14 cellular contexts compared by ENCODE assay signal in the genomic region with DNA sequence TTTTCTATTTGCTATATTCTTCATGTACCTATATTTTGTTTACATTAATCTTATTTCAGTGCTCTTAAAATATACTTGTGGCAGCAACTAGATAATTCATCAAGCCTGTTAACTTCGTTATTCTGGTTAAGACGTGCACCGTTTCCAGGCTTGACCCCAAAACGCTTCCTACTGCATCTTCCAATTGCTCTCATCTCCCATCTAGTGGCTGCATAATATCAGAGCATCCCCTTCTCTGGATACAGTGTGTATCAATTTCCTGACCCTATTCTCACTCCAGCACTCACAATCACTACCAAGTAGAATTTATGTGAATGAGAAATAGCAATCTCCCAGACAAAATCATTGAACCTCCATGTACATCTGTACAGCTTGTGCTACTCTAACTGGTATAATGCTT.
DNase-seq lines count a peak whose midpoint lies in the region; ATAC-seq and TF ChIP-seq lines count a peak whose summit lies in the region.
"Had no signal": no experiment of that assay in that cellular context is flagged by ENCODE, and none has a peak within 500 bp of the region (broad histone marks: within the 10 kb centered on the region; RNA-seq: fewer than 3 reads in every experiment).

No MANE protein-coding gene starts in this region.

- intact Hi-C loops in Calu3 (cut with micrococcal nuclease; ENCODE audit: unreplicated experiment) (no loop called here), IMR-90 (cut with micrococcal nuclease) (no loop called here)

- no peak overlapping the region for H4K91ac ChIP-seq in IMR-90 (ENCODE audit: insufficient read depth, low read depth, low read length)

- TF ChIP-seq CTCF in Calu3 (IDR thresholded peaks at IDR 0.05; ENCODE audit: unreplicated experiment) (peak; percentile 34), IMR-90 (conservative IDR thresholded peaks at IDR 0.05; ENCODE audit: low read depth, low read length) (no peak), astrocyte of the spinal cord (IDR thresholded peaks at IDR 0.05; ENCODE audit: low read depth, low read length) (peak; percentile 46), GM13976 (IDR thresholded peaks at IDR 0.05; ENCODE audit: borderline replicate concordance, control extremely low read depth, extremely low read depth, insufficient read depth, missing control alignments) (no peak)

- no TSS peak for BruUV-seq in Calu3 (replicated peaks; lab: Mats Ljungman, UMichigan)
- BruUV-seq in IMR-90 (replicated peaks; lab: Mats Ljungman, UMichigan): no TSS peak

- WGBS in IMR-90 (ENCODE audit: extremely low coverage in 2 of 2, insufficient read length in 1 of 2), 2 experiments: no CpG with 5 or more reads among the region's 4 CpGs

- no peak overlapping the region for H3K18ac ChIP-seq in IMR-90 (ENCODE audit: low read depth, low read length)

- in situ Hi-C loops in IMR-90 (cut with MboI; ENCODE audit: low sequenced_read_pairs): no loop called here
- in situ Hi-C loops in astrocyte of the spinal cord (cut with HindIII; ENCODE audit: low sequenced_read_pairs): no loop called here
- in situ Hi-C loops in GM13976 (cut with MboI; ENCODE audit: low sequenced_read_pairs, unreplicated experiment): no loop called here

- no peaks in the 10 kb centered on the region for H3K9me3 Mint-ChIP-seq in Calu3 (ENCODE audit: low read depth, unreplicated experiment)

- CTCF ChIA-PET in Calu3 (lab: Charles Lee): no interaction called here
- CTCF ChIA-PET in IMR-90 (lab: Yijun Ruan, JAX): no interaction called here

- H3K36me3 Mint-ChIP-seq in Calu3 (ENCODE audit: insufficient read depth, unreplicated experiment): no peaks in the 10 kb centered on the region
- H3K36me3 Mint-ChIP-seq: activated CD8-positive, alpha-beta memory T cell treated with anti-CD3 and anti-CD28 coated beads, Interleukin-2, amount 10 ng/mL, durations not matched to agents 7 days and 5 days had no signal

- no peak overlapping the region for H2BK120ac ChIP-seq in IMR-90 (ENCODE audit: low read depth, low read length)

- TF ChIP-seq POLR2A in IMR-90 (IDR thresholded peaks at IDR 0.05; ENCODE audit: low read depth, low read length): no peak

- H3K14ac ChIP-seq in IMR-90 (replicated peaks; ENCODE audit: low read depth, low read length): no peak overlapping the region

- H3K79me1 ChIP-seq in IMR-90 (ENCODE audit: low read depth in 1 of 2, low read length in 2 of 2): no peaks in the 10 kb centered on the region

- H3K27ac Mint-ChIP-seq in Calu3 (ENCODE audit: unreplicated experiment): no peak overlapping the region
- H3K27ac Mint-ChIP-seq: activated CD8-positive, alpha-beta memory T cell treated with anti-CD3 and anti-CD28 coated beads, Interleukin-2, amount 10 ng/mL, durations not matched to agents 7 days and 5 days had no signal

- H3K56ac ChIP-seq in IMR-90 (ENCODE audit: extremely low read depth, insufficient read depth, low read length): no peak overlapping the region

- no peak overlapping the region for H2AK9ac ChIP-seq in IMR-90 (replicated peaks; ENCODE audit: low read depth, low read length, poor library complexity)

- TF ChIP-seq RAD21 in IMR-90 (IDR thresholded peaks at IDR 0.05; ENCODE audit: low read length): 0 out of 2 replicates have a peak, but pooled peaks have one; percentile 24

- H3K27me3 ChIP-seq in IMR-90 (ENCODE audit: control insufficient read depth, insufficient read depth, low read length): no peaks in the 10 kb centered on the region
- H3K27me3 ChIP-seq: vagina had no signal

- no peaks in the 10 kb centered on the region for H3K4me1 Mint-ChIP-seq in Calu3 (ENCODE audit: low read depth, unreplicated experiment)
- H3K4me1 Mint-ChIP-seq: activated CD8-positive, alpha-beta memory T cell treated with anti-CD3 and anti-CD28 coated beads, Interleukin-2, amount 10 ng/mL, durations not matched to agents 7 days and 5 days had no signal

- no peak overlapping the region for H3K4me3 Mint-ChIP-seq in Calu3 (ENCODE audit: low read depth, unreplicated experiment)
- H3K4me3 Mint-ChIP-seq: activated CD8-positive, alpha-beta memory T cell treated with anti-CD3 and anti-CD28 coated beads, Interleukin-2, amount 10 ng/mL, durations not matched to agents 7 days and 5 days had no signal

- no peak overlapping the region for H3K23ac ChIP-seq in IMR-90 (ENCODE audit: low read depth, low read length)

- H2BK5ac ChIP-seq in IMR-90 (ENCODE audit: low read depth, low read length, poor library complexity, severe bottlenecking): no peak overlapping the region

- H3K9me3 ChIP-seq in IMR-90 (ENCODE audit: control insufficient read depth, insufficient read depth, low read length): no peaks in the 10 kb centered on the region
- H3K9me3 ChIP-seq: vagina had no signal

- H3K4me3 ChIP-seq in IMR-90 (ENCODE audit: insufficient read depth, low read depth, low read length) (no peak overlapping the region), astrocyte of the spinal cord (ENCODE audit: low read depth, low read length) (no peak overlapping the region)
- H3K4me3 ChIP-seq: skin epidermis, vagina had no signal

- DNase-seq in Calu3: no peak
- DNase-seq in IMR-90: no peak
- no peak for DNase-seq in astrocyte of the spinal cord (ENCODE audit: low read depth, low spot score)
- DNase-seq in left kidney (ENCODE audit: low read depth, low spot score): peak; percentile 11
- no peak for DNase-seq in NCI-H524 (lab: John Stamatoyannopoulos, UW)
- DNase-seq in GM13976 (ENCODE audit: low spot score): no peak
- DNase-seq: activated CD8-positive, alpha-beta memory T cell treated with anti-CD3 and anti-CD28 coated beads, Interleukin-2, amount 10 ng/mL, durations not matched to agents 7 days and 5 days; DMS79 treated with DMSO at 0.1 percent for 48 hours; NK-92 treated with Interleukin-12 subunit alpha and Interleukin-12 subunit beta, amount 100 ng/mL, for 24 hours; T-helper 1 cell had no signal

- H3K27ac ChIP-seq in IMR-90 (ENCODE audit: insufficient read depth, low read length): no peak overlapping the region
- H3K27ac ChIP-seq: skin epidermis, vagina had no signal

- H3K9me1 ChIP-seq in IMR-90 (ENCODE audit: insufficient read depth, low read length): no peaks in the 10 kb centered on the region

- no peak overlapping the region for H2AK5ac ChIP-seq in IMR-90 (ENCODE audit: low read depth, low read length)

- no peak overlapping the region for H3K4ac ChIP-seq in IMR-90 (ENCODE audit: low read depth, low read length)

- no peak overlapping the region for H2AFZ ChIP-seq in IMR-90 (replicated peaks; ENCODE audit: low read length, poor library complexity)

- H3K36me3 ChIP-seq in IMR-90 (ENCODE audit: control insufficient read depth, insufficient read depth, low read length): no peaks in the 10 kb centered on the region
- H3K36me3 ChIP-seq: vagina had no signal

- no peak overlapping the region for H4K8ac ChIP-seq in IMR-90 (ENCODE audit: low read depth in 2 of 2, low read length in 2 of 2)

- dilution Hi-C loops in IMR-90 (cut with HindIII; ENCODE audit: low sequenced_read_pairs, unreplicated experiment): no loop called here

- H3K4me2 ChIP-seq in IMR-90 (ENCODE audit: low read depth, low read length): no peak overlapping the region

- no peaks in the 10 kb centered on the region for H3K27me3 Mint-ChIP-seq in Calu3 (ENCODE audit: unreplicated experiment)
- H3K27me3 Mint-ChIP-seq: activated CD8-positive, alpha-beta memory T cell treated with anti-CD3 and anti-CD28 coated beads, Interleukin-2, amount 10 ng/mL, durations not matched to agents 7 days and 5 days had no signal

- no peak overlapping the region for H4K5ac ChIP-seq in IMR-90 (ENCODE audit: low read depth, low read length)

- no peak overlapping the region for H2BK20ac ChIP-seq in IMR-90 (ENCODE audit: low read depth, low read length)

- H3K9ac ChIP-seq in IMR-90 (ENCODE audit: low read depth, low read length): no peak overlapping the region

- no peaks in the 10 kb centered on the region for H3K4me1 ChIP-seq in IMR-90 (ENCODE audit: control insufficient read depth, insufficient read depth, low read length)
- H3K4me1 ChIP-seq: vagina had no signal

- no peak overlapping the region for H2BK15ac ChIP-seq in IMR-90 (ENCODE audit: low read depth, low read length)

- H4K20me1 ChIP-seq in IMR-90 (ENCODE audit: insufficient read depth, low read length): no peaks in the 10 kb centered on the region

- POLR2A ChIA-PET in IMR-90 (lab: Charles Lee; ENCODE audit: unreplicated experiment): no interaction called here

- ATAC-seq in IMR-90 (ENCODE audit: low read depth) (0 out of 2 replicates have a peak, but pooled peaks have one; percentile 49), HG02623 (IDR thresholded peaks at IDR 0.05; ENCODE audit: unreplicated experiment) (no peak), GM21529 (IDR thresholded peaks at IDR 0.05; ENCODE audit: unreplicated experiment) (no peak)
- ATAC-seq: activated CD8-positive, alpha-beta memory T cell treated with anti-CD3 and anti-CD28 coated beads, Interleukin-2, amount 10 ng/mL, durations not matched to agents 7 days and 5 days had no signal

TF ChIP-seq in IMR-90, 13 proteins besides CTCF, POLR2A, EP300 and RAD21:
- TF ChIP-seq FOS (IDR thresholded peaks at IDR 0.05; ENCODE audit: low read depth, low read length) (no peak), MAZ (IDR thresholded peaks at IDR 0.05; ENCODE audit: borderline replicate concordance, low read depth, low read length) (no peak), RFX5 (IDR thresholded peaks at IDR 0.05; ENCODE audit: low read depth, low read length) (no peak), USF2 (IDR thresholded peaks at IDR 0.05; ENCODE audit: low read depth, low read length) (no peak), CHD1 (IDR thresholded peaks at IDR 0.05; ENCODE audit: low read depth, low read length) (no peak), CEBPB (IDR thresholded peaks at IDR 0.05; ENCODE audit: low read depth, low read length) (no peak), ELK1 (IDR thresholded peaks at IDR 0.05; ENCODE audit: borderline replicate concordance, low read depth, low read length) (no peak), NFE2L2 (IDR thresholded peaks at IDR 0.05; ENCODE audit: low read depth, low read length) (no peak)

Comparison
In these comparisons a context has a peak if more than half of its experiments do, and no peak if none do; other contexts are left out.
1. CTCF ChIP-seq: peak in Calu3 (single experiment) and astrocyte of the spinal cord (single experiment); none in IMR-90 (single experiment) and GM13976 (single experiment).